ENCODE assay signal across 9 cellular contexts in the genomic region with DNA sequence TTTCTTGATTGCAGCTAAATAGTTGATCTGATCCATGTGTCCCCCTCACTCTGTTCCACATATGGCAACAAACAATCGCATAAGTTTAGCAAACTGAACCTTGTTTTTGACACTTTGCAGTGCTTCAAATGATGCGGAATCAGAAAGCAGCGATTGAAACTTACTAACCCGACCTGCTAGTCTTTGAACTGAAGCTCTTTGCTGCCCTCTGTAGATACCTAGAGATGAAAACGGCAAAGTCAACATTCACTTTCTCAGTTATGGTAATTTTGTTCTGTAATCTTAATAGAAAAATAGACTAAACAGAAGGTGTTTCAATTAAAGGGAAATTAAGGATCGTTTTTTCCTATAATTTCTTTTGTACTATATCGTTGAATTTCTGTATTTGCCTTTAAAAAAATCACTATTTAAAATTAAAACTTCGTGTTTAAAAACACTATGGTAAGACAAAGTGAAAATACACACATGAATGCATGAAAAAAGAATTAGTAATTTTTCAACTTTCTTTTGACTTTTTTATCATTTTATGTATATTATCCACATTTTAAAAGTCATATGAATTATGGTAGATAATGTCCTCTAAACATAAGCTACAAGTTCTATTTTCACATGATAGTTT.
A peak's percentile ranks its signal among the peaks of the same experiment; 100 is the strongest.
DNase-seq lines count a peak whose midpoint lies in the region; ATAC-seq, FAIRE-seq and TF ChIP-seq lines count a peak whose summit lies in the region.
"Had no signal": no experiment of that assay in that cellular context is flagged by ENCODE, and none has a peak within 500 bp of the region (broad histone marks: within the 10 kb centered on the region; RNA-seq: fewer than 3 reads in every experiment).

No MANE protein-coding gene starts in this region.

- H3K9me1 ChIP-seq in endothelial cell of umbilical vein (replicated peaks; ENCODE audit: control insufficient read depth, extremely low read depth, insufficient read depth, low read length), result no peaks in the 10 kb centered on the region

- CTCF ChIA-PET in PC-3 (lab: Charles Lee), result interaction anchor here (0.6 kb wide), 1 partner anchor 1374 kb away, joined by 5 read pairs; no protein-coding TSS in a partner anchor
- CTCF ChIA-PET in endothelial cell of umbilical vein (lab: Charles Lee), result interaction anchor here (0.6 to 2.3 kb wide), 36 partner anchors 8 to 1237 kb away, joined by 3 to 43 read pairs (median 4); no protein-coding TSS in a partner anchor

- peak; percentile 42; the same call in 2 of the 3 replicates for TF ChIP-seq CTCF in GM12872 (IDR thresholded peaks at IDR 0.05; ENCODE audit: insufficient read depth, low read depth, low read length)
- TF ChIP-seq CTCF in PC-3 (conservative IDR thresholded peaks at IDR 0.05; ENCODE audit: low read depth, low read length), result peak; percentile 84
- peak; percentile 48 to 50 for TF ChIP-seq CTCF in endothelial cell of umbilical vein (IDR thresholded peaks at IDR 0.05; ENCODE audit: extremely low read depth in 1 of 2, insufficient read depth in 1 of 2, low read depth in 1 of 2, low read length in 2 of 2)
- peak; percentile 76 for TF ChIP-seq CTCF in neural crest cell (conservative IDR thresholded peaks at IDR 0.05)

- dilution Hi-C loops in endothelial cell of umbilical vein (cut with MboI; ENCODE audit: extremely low pct_ligation_motif_present, low sequenced_read_pairs), result no loop called here

- H3K9ac ChIP-seq in PC-3 (ENCODE audit: low read length), result no peak overlapping the region
- no peak overlapping the region for H3K9ac ChIP-seq in endothelial cell of umbilical vein (replicated peaks; ENCODE audit: extremely low read depth, insufficient read depth, low read length)

- H4K20me1 ChIP-seq in PC-3 (ENCODE audit: low read length), result no peaks in the 10 kb centered on the region
- H4K20me1 ChIP-seq in endothelial cell of umbilical vein (replicated peaks; ENCODE audit: control insufficient read depth, extremely low read depth, insufficient read depth, low read length), result no peaks in the 10 kb centered on the region

- H3K4me1 ChIP-seq in PC-3 (ENCODE audit: insufficient read depth, low read length), result no peaks in the 10 kb centered on the region
- no peaks in the 10 kb centered on the region for H3K4me1 ChIP-seq in endothelial cell of umbilical vein (ENCODE audit: control insufficient read depth, extremely low read depth, insufficient read depth, low read length)

- POLR2A ChIA-PET in PC-3 (lab: Charles Lee; ENCODE audit: unreplicated experiment), result no interaction called here
- POLR2A ChIA-PET in endothelial cell of umbilical vein (lab: Charles Lee), result no interaction called here

- H3K9me3 Mint-ChIP-seq in neural crest cell, result peaks cover 4% of the 10 kb centered on the region
- H3K9me3 Mint-ChIP-seq: activated B cell treated with CpG ODN at 0.5 μM for 24 hours had no signal

- intact Hi-C loops in PC-3 (cut with micrococcal nuclease), result loop anchor here (1.0 to 10.0 kb wide), 7 partner anchors 80 to 1232 kb away; no protein-coding TSS in a partner anchor
- intact Hi-C loops in endothelial cell of umbilical vein (cut with micrococcal nuclease), result loop anchor here (1.0 to 10.0 kb wide), 5 partner anchors 250 to 1232 kb away; no protein-coding TSS in a partner anchor
- intact Hi-C loops in posterior vena cava (cut with DNase I), result loop anchor here in 1 of 2 donors (10.0 kb wide), 1 partner anchor 1152 kb away; no protein-coding TSS in a partner anchor

- no peaks in the 10 kb centered on the region for H3K27me3 Mint-ChIP-seq in neural crest cell (ENCODE audit: low read depth)
- H3K27me3 Mint-ChIP-seq: activated B cell treated with CpG ODN at 0.5 μM for 24 hours had no signal

- TF ChIP-seq POLR2A in endothelial cell of umbilical vein (IDR thresholded peaks at IDR 0.05; ENCODE audit: low read depth, low read length), result no peak

- H3K4me3 Mint-ChIP-seq in neural crest cell, result no peak overlapping the region
- H3K4me3 Mint-ChIP-seq: activated B cell treated with CpG ODN at 0.5 μM for 24 hours had no signal

- H3K27ac Mint-ChIP-seq in neural crest cell (ENCODE audit: unreplicated experiment), result no peak overlapping the region
- H3K27ac Mint-ChIP-seq: activated B cell treated with CpG ODN at 0.5 μM for 24 hours had no signal

- no peak overlapping the region for H3K4me3 ChIP-seq in Jurkat, Clone E6-1 (ENCODE audit: low read length)
- no peak overlapping the region for H3K4me3 ChIP-seq in PC-3 (ENCODE audit: low read length)
- no peak overlapping the region for H3K4me3 ChIP-seq in endothelial cell of umbilical vein (replicated peaks in 1 of 3; ENCODE audit: insufficient read depth in 1 of 3, low read depth in 1 of 3, low read length in 3 of 3)

- H3K79me2 ChIP-seq in PC-3 (ENCODE audit: low read length) (no peaks in the 10 kb centered on the region), endothelial cell of umbilical vein (ENCODE audit: control insufficient read depth, insufficient read depth, low read length) (no peaks in the 10 kb centered on the region)

- H3K9me3 ChIP-seq in PC-3 (ENCODE audit: low read length) (no peaks in the 10 kb centered on the region), endothelial cell of umbilical vein (replicated peaks; ENCODE audit: control insufficient read depth, insufficient read depth, low read length) (no peaks in the 10 kb centered on the region)

- BruUV-seq in PC-3 (replicated peaks; lab: Mats Ljungman, UMichigan) (no TSS peak), endothelial cell of umbilical vein (replicated peaks; lab: Mats Ljungman, UMichigan) (no TSS peak)

- H2AFZ ChIP-seq in PC-3 (ENCODE audit: low read length), result no peak overlapping the region
- peak overlapping the region; percentile 54 for H2AFZ ChIP-seq in endothelial cell of umbilical vein (ENCODE audit: low read depth, low read length)

- ATAC-seq in PC-3 (peak; percentile 79), GM21717 (IDR thresholded peaks at IDR 0.05; ENCODE audit: unreplicated experiment) (no peak), GM19463 (IDR thresholded peaks at IDR 0.05; ENCODE audit: unreplicated experiment) (no peak)

- H3K27me3 ChIP-seq in PC-3 (ENCODE audit: low read length) (no peaks in the 10 kb centered on the region), endothelial cell of umbilical vein (ENCODE audit: control insufficient read depth in 2 of 2, insufficient read depth in 2 of 2, low read length in 2 of 2) (no peaks in the 10 kb centered on the region)

- H3K4me1 Mint-ChIP-seq in neural crest cell, result no peaks in the 10 kb centered on the region
- H3K4me1 Mint-ChIP-seq: activated B cell treated with CpG ODN at 0.5 μM for 24 hours had no signal

- no peaks in the 10 kb centered on the region for H3K9me2 ChIP-seq in PC-3 (replicated peaks; ENCODE audit: low read length)

- no peaks in the 10 kb centered on the region for H3F3A ChIP-seq in PC-3 (ENCODE audit: low read length, unreplicated experiment)

- peak overlapping the region; percentile 42; the same call in 1 of the 2 replicates for H3K4me2 ChIP-seq in PC-3 (ENCODE audit: low read length)
- no peak overlapping the region for H3K4me2 ChIP-seq in endothelial cell of umbilical vein (ENCODE audit: insufficient read depth, low read length)

- H3K36me3 ChIP-seq in PC-3 (ENCODE audit: low read depth, low read length) (no peaks in the 10 kb centered on the region), endothelial cell of umbilical vein (ENCODE audit: control insufficient read depth in 2 of 2, extremely low read depth in 1 of 2, insufficient read depth in 2 of 2, low read length in 2 of 2) (no peaks in the 10 kb centered on the region)

- no peaks in the 10 kb centered on the region for H3K36me3 Mint-ChIP-seq in neural crest cell (ENCODE audit: low read depth)

- DNase-seq in Jurkat, Clone E6-1 (ENCODE audit: low read depth, low spot score), result peak; percentile 29
- DNase-seq in PC-3, result peak; percentile 66
- DNase-seq in endothelial cell of umbilical vein (ENCODE audit: low read depth, low spot score), result peak; percentile 53
- no peak for DNase-seq in neural crest cell (ENCODE audit: low read depth, low spot score)
- DNase-seq in posterior vena cava (ENCODE audit: low spot score), result no peak
- DNase-seq: activated B cell treated with CpG ODN at 0.5 μM for 24 hours had no signal

- H3K27ac ChIP-seq in PC-3 (ENCODE audit: low read length), result no peak overlapping the region
- H3K27ac ChIP-seq in endothelial cell of umbilical vein (ENCODE audit: insufficient read depth, low read depth, low read length), result no peak overlapping the region

- FAIRE-seq in endothelial cell of umbilical vein (lab: Jason Lieb, UNC), result peak; percentile 80

TF ChIP-seq in endothelial cell of umbilical vein, 7 proteins besides CTCF, POLR2A, EP300 and RAD21:
- TF ChIP-seq EZH2 (IDR thresholded peaks at IDR 0.05; ENCODE audit: borderline replicate concordance, low read depth, low read length, severe bottlenecking), result no peak
- TF ChIP-seq GATA2 (IDR thresholded peaks at IDR 0.05; ENCODE audit: insufficient read depth, insufficient read length, low read depth, low read length), result no peak
- TF ChIP-seq FOS (IDR thresholded peaks at IDR 0.05; ENCODE audit: borderline replicate concordance, insufficient read depth, low read length), result no peak
- TF ChIP-seq POLR2AphosphoS5 (IDR thresholded peaks at IDR 0.05; ENCODE audit: insufficient read depth, low read depth, low read length), result no peak
- TF ChIP-seq, protein P1, sequence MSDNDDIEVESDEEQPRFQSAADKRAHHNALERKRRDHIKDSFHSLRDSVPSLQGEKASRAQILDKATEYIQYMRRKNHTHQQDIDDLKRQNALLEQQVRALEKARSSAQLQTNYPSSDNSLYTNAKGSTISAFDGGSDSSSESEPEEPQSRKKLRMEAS (IDR thresholded peaks at IDR 0.05; ENCODE audit: insufficient read depth, insufficient read length), result no peak
- TF ChIP-seq MYC (IDR thresholded peaks at IDR 0.05; ENCODE audit: low read depth, low read length), result no peak
- TF ChIP-seq JUN (IDR thresholded peaks at IDR 0.05; ENCODE audit: borderline replicate concordance, insufficient read depth, insufficient read length, low read depth), result no peak

Comparison
In these comparisons a context has a peak if more than half of its experiments do, and no peak if none do; other contexts are left out.
1. DNase-seq: peak in Jurkat, Clone E6-1 (single experiment), PC-3 (single experiment) and endothelial cell of umbilical vein (single experiment); none in neural crest cell (single experiment) and posterior vena cava (single experiment).
2. Peak in every context shown above with its lines, with median percentiles within 50 percentile points of each other: CTCF ChIP-seq.